Comparison of ENCODE assay signal across 1 cellular context in the genomic region with DNA sequence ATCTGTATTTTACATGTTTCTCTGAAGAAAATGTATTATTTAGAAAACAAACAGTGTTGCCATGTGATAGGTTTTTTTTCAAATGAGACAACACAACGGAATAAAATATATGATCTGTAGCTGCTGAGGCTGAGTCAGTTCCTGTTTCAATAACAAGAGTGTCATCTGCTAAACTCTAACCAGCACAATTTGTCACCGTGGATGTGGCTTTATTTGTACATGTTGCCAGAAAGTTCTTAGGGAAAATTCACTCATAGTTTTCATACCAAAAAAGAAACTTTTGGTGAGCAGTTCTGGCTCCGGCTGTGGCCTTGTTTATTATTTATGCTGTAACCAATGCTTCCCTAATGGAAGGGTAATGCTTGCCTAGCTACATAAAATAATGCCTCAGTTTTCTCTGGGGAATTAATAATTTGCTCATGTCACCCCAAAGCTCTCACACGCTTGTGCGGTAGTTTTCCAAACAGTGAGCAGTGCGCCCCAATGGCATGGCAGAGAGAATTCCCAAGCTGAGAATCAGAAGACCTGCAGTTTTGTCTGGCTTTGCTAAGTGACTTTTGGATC.
TF ChIP-seq lines count a peak whose summit lies in the region.

No MANE protein-coding gene starts in this region.

TF ChIP-seq in GM12878, 131 proteins besides CTCF, POLR2A, EP300 and RAD21 (continued from another document):
- no peak for TF ChIP-seq ZBED1 (IDR thresholded peaks at IDR 0.05; ENCODE audit: borderline replicate concordance)
- TF ChIP-seq ATF7 (IDR thresholded peaks at IDR 0.05; ENCODE audit: low read depth), result peak; percentile 82
- peak; percentile 89 for TF ChIP-seq MEF2B (IDR thresholded peaks at IDR 0.05; ENCODE audit: partially characterized antibody, poor library complexity, severe bottlenecking)
- no peak for TF ChIP-seq SIX5 (IDR thresholded peaks at IDR 0.05; ENCODE audit: low read depth, low read length, severe bottlenecking)
- no peak for TF ChIP-seq ZNF217 (IDR thresholded peaks at IDR 0.05)
- TF ChIP-seq, protein P1, sequence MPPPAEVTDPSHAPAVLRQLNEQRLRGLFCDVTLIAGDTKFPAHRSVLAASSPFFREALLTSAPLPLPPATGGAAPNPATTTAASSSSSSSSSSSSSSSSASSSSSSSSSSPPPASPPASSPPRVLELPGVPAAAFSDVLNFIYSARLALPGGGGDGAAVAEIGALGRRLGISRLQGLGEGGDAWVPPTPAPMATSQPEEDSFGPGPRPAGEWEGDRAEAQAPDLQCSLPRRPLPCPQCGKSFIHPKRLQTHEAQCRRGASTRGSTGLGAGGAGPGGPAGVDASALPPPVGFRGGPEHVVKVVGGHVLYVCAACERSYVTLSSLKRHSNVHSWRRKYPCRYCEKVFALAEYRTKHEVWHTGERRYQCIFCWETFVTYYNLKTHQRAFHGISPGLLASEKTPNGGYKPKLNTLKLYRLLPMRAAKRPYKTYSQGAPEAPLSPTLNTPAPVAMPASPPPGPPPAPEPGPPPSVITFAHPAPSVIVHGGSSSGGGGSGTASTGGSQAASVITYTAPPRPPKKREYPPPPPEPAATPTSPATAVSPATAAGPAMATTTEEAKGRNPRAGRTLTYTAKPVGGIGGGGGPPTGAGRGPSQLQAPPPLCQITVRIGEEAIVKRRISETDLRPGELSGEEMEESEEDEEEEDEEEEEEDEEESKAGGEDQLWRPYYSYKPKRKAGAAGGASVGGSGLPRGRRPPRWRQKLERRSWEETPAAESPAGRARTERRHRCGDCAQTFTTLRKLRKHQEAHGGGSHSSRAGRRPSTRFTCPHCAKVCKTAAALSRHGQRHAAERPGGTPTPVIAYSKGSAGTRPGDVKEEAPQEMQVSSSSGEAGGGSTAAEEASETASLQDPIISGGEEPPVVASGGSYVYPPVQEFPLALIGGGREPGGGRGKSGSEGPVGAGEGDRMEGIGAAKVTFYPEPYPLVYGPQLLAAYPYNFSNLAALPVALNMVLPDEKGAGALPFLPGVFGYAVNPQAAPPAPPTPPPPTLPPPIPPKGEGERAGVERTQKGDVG (CRISPR knock-in tag; IDR thresholded peaks at IDR 0.05), result no peak
- TF ChIP-seq USF1 (IDR thresholded peaks at IDR 0.05; ENCODE audit: borderline replicate concordance, extremely low read length, insufficient read depth, low read depth, low read length), result no peak
- no peak; the same call in 1 of the 2 replicates for TF ChIP-seq ATF2 (IDR thresholded peaks at IDR 0.05; ENCODE audit: low read length)
- no peak for TF ChIP-seq PML (IDR thresholded peaks at IDR 0.05; ENCODE audit: low read length)
- no peak for TF ChIP-seq NR2C2 (IDR thresholded peaks at IDR 0.05; ENCODE audit: borderline replicate concordance, control insufficient read depth, insufficient read length, low read depth)
- TF ChIP-seq, protein P2, sequence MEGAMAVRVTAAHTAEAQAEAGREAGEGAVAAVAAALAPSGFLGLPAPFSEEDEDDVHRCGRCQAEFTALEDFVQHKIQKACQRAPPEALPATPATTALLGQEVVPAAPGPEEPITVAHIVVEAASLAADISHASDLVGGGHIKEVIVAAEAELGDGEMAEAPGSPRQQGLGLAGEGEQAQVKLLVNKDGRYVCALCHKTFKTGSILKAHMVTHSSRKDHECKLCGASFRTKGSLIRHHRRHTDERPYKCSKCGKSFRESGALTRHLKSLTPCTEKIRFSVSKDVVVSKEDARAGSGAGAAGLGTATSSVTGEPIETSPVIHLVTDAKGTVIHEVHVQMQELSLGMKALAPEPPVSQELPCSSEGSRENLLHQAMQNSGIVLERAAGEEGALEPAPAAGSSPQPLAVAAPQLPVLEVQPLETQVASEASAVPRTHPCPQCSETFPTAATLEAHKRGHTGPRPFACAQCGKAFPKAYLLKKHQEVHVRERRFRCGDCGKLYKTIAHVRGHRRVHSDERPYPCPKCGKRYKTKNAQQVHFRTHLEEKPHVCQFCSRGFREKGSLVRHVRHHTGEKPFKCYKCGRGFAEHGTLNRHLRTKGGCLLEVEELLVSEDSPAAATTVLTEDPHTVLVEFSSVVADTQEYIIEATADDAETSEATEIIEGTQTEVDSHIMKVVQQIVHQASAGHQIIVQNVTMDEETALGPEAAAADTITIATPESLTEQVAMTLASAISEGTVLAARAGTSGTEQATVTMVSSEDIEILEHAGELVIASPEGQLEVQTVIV (IDR thresholded peaks at IDR 0.05; ENCODE audit: borderline replicate concordance, partially characterized antibody), result no peak
- TF ChIP-seq HDGF (IDR thresholded peaks at IDR 0.05), result no peak
- TF ChIP-seq POLR2AphosphoS2 (IDR thresholded peaks at IDR 0.05; ENCODE audit: low read depth, low read length), result no peak
- no peak for TF ChIP-seq RB1 (IDR thresholded peaks at IDR 0.05; ENCODE audit: borderline replicate concordance)
- TF ChIP-seq SMAD1 (IDR thresholded peaks at IDR 0.05; ENCODE audit: low read depth, partially characterized antibody), result no peak
- no peak for TF ChIP-seq ZNF274 (IDR thresholded peaks at IDR 0.05; ENCODE audit: insufficient read depth, insufficient read length)
- no peak for TF ChIP-seq TARDBP (IDR thresholded peaks at IDR 0.05; ENCODE audit: borderline replicate concordance)
- no peak for TF ChIP-seq NR2F1 (conservative IDR thresholded peaks at IDR 0.05)
- no peak; the same call in 1 of the 2 replicates for TF ChIP-seq FOXK2 (IDR thresholded peaks at IDR 0.05)
- TF ChIP-seq BRCA1 (IDR thresholded peaks at IDR 0.05; ENCODE audit: low read depth, low read length), result no peak
- TF ChIP-seq BCLAF1 (IDR thresholded peaks at IDR 0.05), result no peak
TF ChIP-seq in GM12878: peak in this region for 31.
